8 cellular contexts compared by ENCODE assay signal in genomic region chr19:46717034-46717715, GRCh38. TPM values are rescaled to one million over a fixed set of nuclear protein-coding genes. Genes with fewer than 3 reads are reported as not detected.
DNase-seq lines count a peak whose midpoint lies in the region; ATAC-seq and TF ChIP-seq lines count a peak whose summit lies in the region.

PRKD2 (minus strand) TSS chr19:46717114; CDS start chr19:46716370, 744 bp downstream.

- TF ChIP-seq RAD21 in Ishikawa (IDR thresholded peaks at IDR 0.05; ENCODE audit: low read depth) (no peak), neural cell (conservative IDR thresholded peaks at IDR 0.05) (no peak)

- peak; percentile 96 for DNase-seq in AG08396 (ENCODE audit: low spot score)
- DNase-seq in SJCRH30 = peak; percentile 87 to 88
- peak; percentile 86 for DNase-seq in activated gamma-delta T cell (lab: John Stamatoyannopoulos, UW)
- peak; percentile 83 for DNase-seq in fibroblast of villous mesenchyme (ENCODE audit: low read depth)

- H3K79me2 ChIP-seq in neural cell (replicated peaks; ENCODE audit: insufficient read depth, low read length) = no peaks in the 10 kb centered on the region

- H3K27me3 ChIP-seq in SJCRH30 (no peaks in the 10 kb centered on the region), neural cell (ENCODE audit: insufficient read depth, low read depth, low read length) (no peaks in the 10 kb centered on the region)

- no peaks in the 10 kb centered on the region for H3K27me3 Mint-ChIP-seq in stimulated activated naive CD8-positive, alpha-beta T cell treated with anti-CD3 and anti-CD28 coated beads, Interleukin-15, Interleukin-2, amounts not matched to agents 100 ng/mL and 50 ng/mL, for 24 hours

- peak within 1 kb of the TSS; percentile 55 for H3K4me2 ChIP-seq in neural cell (ENCODE audit: low read length)

- H3K4me3 Mint-ChIP-seq in stimulated activated naive CD8-positive, alpha-beta T cell treated with anti-CD3 and anti-CD28 coated beads, Interleukin-15, Interleukin-2, amounts not matched to agents 100 ng/mL and 50 ng/mL, for 24 hours = peak within 1 kb of the TSS; percentile 92

- H3K9me2 ChIP-seq in neural cell (ENCODE audit: insufficient read depth, low read length) = no peaks in the 10 kb centered on the region

- no peaks in the 10 kb centered on the region for H3K4me1 ChIP-seq in SJCRH30

- H3K4me3 ChIP-seq in SJCRH30 = peak within 1 kb of the TSS; percentile 88
- peak within 1 kb of the TSS; percentile 89 for H3K4me3 ChIP-seq in fibroblast of villous mesenchyme (ENCODE audit: low read depth, low read length)
- H3K4me3 ChIP-seq in neural cell (ENCODE audit: low read length) = peak within 1 kb of the TSS; percentile 66

- peak within 1 kb of the TSS; percentile 94 for H3K27ac Mint-ChIP-seq in stimulated activated naive CD8-positive, alpha-beta T cell treated with anti-CD3 and anti-CD28 coated beads, Interleukin-15, Interleukin-2, amounts not matched to agents 100 ng/mL and 50 ng/mL, for 24 hours

- H3K4me1 Mint-ChIP-seq in stimulated activated naive CD8-positive, alpha-beta T cell treated with anti-CD3 and anti-CD28 coated beads, Interleukin-15, Interleukin-2, amounts not matched to agents 100 ng/mL and 50 ng/mL, for 24 hours (ENCODE audit: low read depth) = peaks cover 45% of the 10 kb centered on the region

- H3K9me3 ChIP-seq in SJCRH30 (replicated peaks) = no peaks in the 10 kb centered on the region
- no peaks in the 10 kb centered on the region for H3K9me3 ChIP-seq in neural cell (ENCODE audit: low read length)

- H4K20me1 ChIP-seq in neural cell (ENCODE audit: insufficient read depth) = no peaks in the 10 kb centered on the region

- ATAC-seq in GM19035 (IDR thresholded peaks at IDR 0.05; ENCODE audit: unreplicated experiment) = peak; percentile 38

- peaks cover 21% of the 10 kb centered on the region for H3K36me3 Mint-ChIP-seq in stimulated activated naive CD8-positive, alpha-beta T cell treated with anti-CD3 and anti-CD28 coated beads, Interleukin-15, Interleukin-2, amounts not matched to agents 100 ng/mL and 50 ng/mL, for 24 hours (ENCODE audit: low read depth)

- H2AFZ ChIP-seq in neural cell (ENCODE audit: low read depth, low read length) = no peak within 1 kb of the TSS

- TF ChIP-seq EP300 in Ishikawa (IDR thresholded peaks at IDR 0.05; ENCODE audit: borderline replicate concordance) (0 out of 2 replicates have a peak, but pooled peaks have one; percentile 8), neural cell (conservative IDR thresholded peaks at IDR 0.05; ENCODE audit: poor library complexity, severe bottlenecking) (no peak)

- no peaks in the 10 kb centered on the region for H3F3A ChIP-seq in neural cell (ENCODE audit: insufficient read depth, low read length, poor library complexity, severe bottlenecking)

- no peaks in the 10 kb centered on the region for H3K9me3 Mint-ChIP-seq in stimulated activated naive CD8-positive, alpha-beta T cell treated with anti-CD3 and anti-CD28 coated beads, Interleukin-15, Interleukin-2, amounts not matched to agents 100 ng/mL and 50 ng/mL, for 24 hours

- H3K36me3 ChIP-seq in SJCRH30 = peaks cover 20% of the 10 kb centered on the region
- H3K36me3 ChIP-seq in neural cell (ENCODE audit: insufficient read depth, low read length) = no peaks in the 10 kb centered on the region

- peak within 1 kb of the TSS; percentile 56 for H3K9ac ChIP-seq in neural cell (ENCODE audit: low read length)

- H3K27ac ChIP-seq in SJCRH30 (0 out of 2 replicates have a peak within 1 kb of the TSS, but pooled peaks have one; percentile 12), neural cell (ENCODE audit: low read length) (no peak within 1 kb of the TSS)

- TF ChIP-seq CTCF in fibroblast of villous mesenchyme (IDR thresholded peaks at IDR 0.05; ENCODE audit: insufficient read depth, low read depth, low read length) (no peak), neural cell (IDR thresholded peaks at IDR 0.05; ENCODE audit: poor library complexity, severe bottlenecking) (no peak)

TF ChIP-seq in Ishikawa, 13 proteins besides CTCF, POLR2A, EP300 and RAD21:
- TF ChIP-seq ZBTB7A (IDR thresholded peaks at IDR 0.05; ENCODE audit: low read depth) (peak; percentile 87), CREB1 (IDR thresholded peaks at IDR 0.05; ENCODE audit: low read depth) (peak; percentile 76), FOXM1 (IDR thresholded peaks at IDR 0.05; ENCODE audit: borderline replicate concordance, low read depth) (no peak), MAX (IDR thresholded peaks at IDR 0.05) (peak; percentile 43)

TF ChIP-seq in neural cell, 6 proteins besides CTCF, POLR2A, EP300 and RAD21:
- no peak for TF ChIP-seq MXI1 (conservative IDR thresholded peaks at IDR 0.05; ENCODE audit: poor library complexity, severe bottlenecking)
- TF ChIP-seq REST (IDR thresholded peaks at IDR 0.05; ENCODE audit: borderline replicate concordance) = no peak
- TF ChIP-seq POLR2AphosphoS5 (IDR thresholded peaks at IDR 0.05) = peak; percentile 19
- TF ChIP-seq SMC3 (conservative IDR thresholded peaks at IDR 0.05; ENCODE audit: poor library complexity) = no peak
- TF ChIP-seq TAF1 (IDR thresholded peaks at IDR 0.05; ENCODE audit: low read depth) = no peak

RNA-seq across cellular contexts. Expression of gene PRKD2, which starts in this region (rescaled TPM):
- total RNA-seq in SJCRH30 (2014; rRNA removed; shearing (Covaris generic)) = 7.7 and 7.8 TPM in 2 replicates
- total RNA-seq in fibroblast of villous mesenchyme = 11.7 and 12.2 TPM in 2 replicates
- 8.0 and 15.9 TPM in 2 replicates for polyA plus RNA-seq in neural cell
- polyA minus RNA-seq in neural cell = 3.2 and 5.8 TPM in 2 replicates
